ENCODE assay signal across 21 cellular contexts in the genomic region with DNA sequence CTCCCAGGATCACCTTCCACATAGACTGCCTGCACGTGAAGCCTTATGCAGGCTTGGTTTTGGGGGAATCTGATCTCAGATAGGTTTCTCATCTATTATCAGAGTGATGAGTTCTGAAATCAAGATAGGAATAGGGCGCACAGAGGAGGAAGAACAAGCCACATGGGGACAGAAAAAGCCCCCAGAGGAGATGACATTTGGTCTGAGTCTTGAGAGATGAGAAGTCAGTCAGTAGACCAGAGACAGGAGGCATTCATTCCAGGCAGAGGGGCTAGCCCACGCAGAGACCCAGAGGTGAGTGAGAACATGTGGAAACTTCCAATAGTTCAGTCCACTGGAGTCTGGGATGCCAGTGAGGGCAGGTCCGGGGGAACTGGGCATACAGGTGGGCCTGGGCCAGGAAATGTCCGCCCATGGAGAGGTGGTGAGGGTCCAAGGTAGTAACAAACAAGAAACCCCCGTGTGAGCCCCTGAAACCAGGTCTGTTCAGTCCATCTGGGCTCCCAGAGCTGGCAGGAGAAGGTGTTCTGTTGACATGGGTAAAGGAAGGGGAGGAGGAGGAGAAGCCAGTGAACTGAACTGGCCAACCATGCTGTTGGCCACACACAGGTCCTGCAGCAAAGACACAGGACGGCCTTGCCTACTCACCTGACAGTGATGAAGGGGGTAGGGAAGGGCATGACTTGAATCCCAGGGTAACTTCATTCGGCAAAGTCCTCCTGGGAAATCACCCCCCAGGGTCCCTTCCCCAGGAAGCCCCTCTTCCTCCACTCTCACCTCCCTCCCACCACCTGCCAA.
A peak's percentile ranks its signal among the peaks of the same experiment; 100 is the strongest.
DNase-seq lines count a peak whose midpoint lies in the region; ATAC-seq, FAIRE-seq and TF ChIP-seq lines count a peak whose summit lies in the region.
"Had no signal": no experiment of that assay in that cellular context is flagged by ENCODE, and none has a peak within 500 bp of the region (broad histone marks: within the 10 kb centered on the region; RNA-seq: fewer than 3 reads in every experiment).

No MANE protein-coding gene starts in this region.

- peak overlapping the region; percentile 71 for H3K27ac Mint-ChIP-seq in endothelial cell (ENCODE audit: unreplicated experiment)
- peak overlapping the region; percentile 74 for H3K27ac Mint-ChIP-seq in stimulated activated effector memory CD8-positive, alpha-beta T cell treated with anti-CD3 and anti-CD28 coated beads, Interleukin-12 subunit alpha, Interleukin-12 subunit beta, amount 100 ng/mL, for 72 hours

- TF ChIP-seq RAD21 in A549 (conservative IDR thresholded peaks at IDR 0.05 in 1 of 2, IDR thresholded peaks at IDR 0.05 in 1 of 2): no peak

- FAIRE-seq in A549 (lab: Jason Lieb, UNC): no peak

- H3K9me3 ChIP-seq in A549: no peaks in the 10 kb centered on the region
- no peaks in the 10 kb centered on the region for H3K9me3 ChIP-seq in HEK293 (ENCODE audit: control insufficient read depth, insufficient read depth, low read depth, low read length)
- H3K9me3 ChIP-seq: BLaER1 treated with 17β-estradiol and CSF1 and Interleukin-3, amounts not matched to agents 10 nM and 100 nM; Caco-2; Peyer's patch had no signal

- H3K4me1 Mint-ChIP-seq in endothelial cell (ENCODE audit: unreplicated experiment): peaks cover 52% of the 10 kb centered on the region
- peaks cover 50% of the 10 kb centered on the region for H3K4me1 Mint-ChIP-seq in stimulated activated effector memory CD8-positive, alpha-beta T cell treated with anti-CD3 and anti-CD28 coated beads, Interleukin-12 subunit alpha, Interleukin-12 subunit beta, amount 100 ng/mL, for 72 hours
- H3K4me1 Mint-ChIP-seq: CD4-positive, alpha-beta memory T cell; IgD-negative memory B cell had no signal

- no peak for TF ChIP-seq EP300 in A549 (IDR thresholded peaks at IDR 0.05)

- H3K4me3 ChIP-seq in A549 (no peak overlapping the region), HEK293 (ENCODE audit: low read depth, low read length) (no peak overlapping the region)
- H3K4me3 ChIP-seq: BLaER1 treated with 17β-estradiol and CSF1 and Interleukin-3, amounts not matched to agents 10 nM and 100 nM; Peyer's patch had no signal

- peaks cover 2% of the 10 kb centered on the region for H3K27me3 Mint-ChIP-seq in endothelial cell (ENCODE audit: unreplicated experiment)

- TF ChIP-seq POLR2A in A549 (IDR thresholded peaks at IDR 0.05; ENCODE audit: low read length): no peak

- peak overlapping the region; percentile 60; the same call in 2 of the 3 replicates for H3K4me2 ChIP-seq in A549
- H3K4me2 ChIP-seq: BLaER1 treated with 17β-estradiol and CSF1 and Interleukin-3, amounts not matched to agents 10 nM and 100 nM had no signal

- H3K4me3 Mint-ChIP-seq in endothelial cell (ENCODE audit: unreplicated experiment): no peak overlapping the region
- H3K4me3 Mint-ChIP-seq in stimulated activated effector memory CD8-positive, alpha-beta T cell treated with anti-CD3 and anti-CD28 coated beads, Interleukin-12 subunit alpha, Interleukin-12 subunit beta, amount 100 ng/mL, for 72 hours: no peak overlapping the region
- H3K4me3 Mint-ChIP-seq: IgD-negative memory B cell had no signal

- no peaks in the 10 kb centered on the region for H3K9me3 Mint-ChIP-seq in endothelial cell (ENCODE audit: unreplicated experiment)
- H3K9me3 Mint-ChIP-seq in stimulated activated effector memory CD8-positive, alpha-beta T cell treated with anti-CD3 and anti-CD28 coated beads, Interleukin-12 subunit alpha, Interleukin-12 subunit beta, amount 100 ng/mL, for 72 hours: no peaks in the 10 kb centered on the region
- H3K9me3 Mint-ChIP-seq: IgD-negative memory B cell had no signal

- H3K27ac ChIP-seq in A549 (peak overlapping the region; percentile 65 to 82), HEK293 (ENCODE audit: extremely low read depth, low read depth, low read length) (no peak overlapping the region)
- H3K27ac ChIP-seq: BLaER1 treated with 17β-estradiol and CSF1 and Interleukin-3, amounts not matched to agents 10 nM and 100 nM; Peyer's patch had no signal

- no peaks in the 10 kb centered on the region for H3K36me3 ChIP-seq in HEK293 (ENCODE audit: control insufficient read depth in 2 of 2, insufficient read depth in 1 of 2, low read length in 2 of 2)
- H3K36me3 ChIP-seq: BLaER1 treated with 17β-estradiol and CSF1 and Interleukin-3, amounts not matched to agents 10 nM and 100 nM; Peyer's patch had no signal

- DNase-seq in A549 (ENCODE audit: low read depth in 1 of 2, low spot score in 1 of 2) (no peak), endothelial cell (ENCODE audit: low spot score) (no peak), NCI-H1694 (lab: John Stamatoyannopoulos, UW) (no peak), amniotic stem cell (lab: John Stamatoyannopoulos, UW) (no peak), NCI-H1105 (lab: John Stamatoyannopoulos, UW) (no peak)
- DNase-seq in stimulated activated effector memory CD8-positive, alpha-beta T cell treated with anti-CD3 and anti-CD28 coated beads, Interleukin-12 subunit alpha, Interleukin-12 subunit beta, amount 100 ng/mL, for 72 hours (ENCODE audit: low spot score in 2 of 2): no peak
- DNase-seq: ACHN; Caco-2; CD4-positive, alpha-beta memory T cell; DMS 273 treated with DMSO at 0.1 percent for 48 hours; DMS79 treated with DMSO at 0.1 percent for 48 hours; NCI-H1105 treated with DMSO at 0.1 percent for 48 hours; NCI-H2081; NCI-H2171; NCI-H345; NCI-H524 treated with DMSO at 0.1 percent for 48 hours; NCI-H82 had no signal

- CTCF ChIA-PET in A549 (lab: Yijun Ruan, JAX): interaction anchor here (1.0 to 2.0 kb wide), 4 partner anchors 8 to 41 kb away, joined by 3 to 9 read pairs (median 4); no protein-coding TSS in a partner anchor
- CTCF ChIA-PET in HEK293 (lab: Yijun Ruan, JAX): interaction anchor here (0.7 to 1.1 kb wide), 3 partner anchors 19 to 127 kb away, joined by 3 to 8 read pairs (median 3); no protein-coding TSS in a partner anchor

- WGBS in A549 (ENCODE audit: missing lambda C conversion rate): 85% methylated on average over 8 of the region's 8 CpGs

- no peak for ATAC-seq in A549
- ATAC-seq in stimulated activated effector memory CD8-positive, alpha-beta T cell treated with anti-CD3 and anti-CD28 coated beads, Interleukin-12 subunit alpha, Interleukin-12 subunit beta, amount 100 ng/mL, for 72 hours: no peak

- POLR2A ChIA-PET in A549 (lab: Yijun Ruan, JAX) (no interaction called here), HEK293 (lab: Yijun Ruan, JAX) (no interaction called here)

- H3K4me1 ChIP-seq in A549 (peaks cover 24% of the 10 kb centered on the region), HEK293 (ENCODE audit: control insufficient read depth, insufficient read depth, low read length) (no peaks in the 10 kb centered on the region)
- H3K4me1 ChIP-seq: Peyer's patch had no signal

- H3K36me3 Mint-ChIP-seq in endothelial cell (ENCODE audit: low read depth, unreplicated experiment): peaks cover 4% of the 10 kb centered on the region
- H3K36me3 Mint-ChIP-seq in stimulated activated effector memory CD8-positive, alpha-beta T cell treated with anti-CD3 and anti-CD28 coated beads, Interleukin-12 subunit alpha, Interleukin-12 subunit beta, amount 100 ng/mL, for 72 hours: no peaks in the 10 kb centered on the region
- H3K36me3 Mint-ChIP-seq: CD4-positive, alpha-beta memory T cell; IgD-negative memory B cell had no signal

- TF ChIP-seq CTCF in A549 (IDR thresholded peaks at IDR 0.05) (no peak), HEK293 (tag by site-specific recombination; IDR thresholded peaks at IDR 0.05) (no peak), endothelial cell (IDR thresholded peaks at IDR 0.05; ENCODE audit: unreplicated experiment) (no peak)

TF ChIP-seq in A549, 52 proteins besides CTCF, POLR2A, EP300 and RAD21 (continues in another document):
- no peak for TF ChIP-seq FOXS1 (CRISPR knock-in tag; IDR thresholded peaks at IDR 0.05)
- TF ChIP-seq ZC3H11A (IDR thresholded peaks at IDR 0.05): no peak
- TF ChIP-seq HOXB13 (CRISPR knock-in tag; IDR thresholded peaks at IDR 0.05; ENCODE audit: low read depth): no peak
- TF ChIP-seq CBX8 (IDR thresholded peaks at IDR 0.05): no peak
- no peak for TF ChIP-seq ESRRA (IDR thresholded peaks at IDR 0.05; ENCODE audit: borderline replicate concordance, low read length)
- TF ChIP-seq TP53 (CRISPR knock-in tag; IDR thresholded peaks at IDR 0.05): no peak
- TF ChIP-seq FOSL2 (IDR thresholded peaks at IDR 0.05): no peak
- no peak for TF ChIP-seq FOSL2 (CRISPR knock-in tag; IDR thresholded peaks at IDR 0.05)
- no peak for TF ChIP-seq FOSB (CRISPR knock-in tag; IDR thresholded peaks at IDR 0.05)
- no peak for TF ChIP-seq JUNB (IDR thresholded peaks at IDR 0.05)
- no peak for TF ChIP-seq CBX2 (IDR thresholded peaks at IDR 0.05; ENCODE audit: borderline replicate concordance, low read depth)
- no peak for TF ChIP-seq MAZ (IDR thresholded peaks at IDR 0.05; ENCODE audit: borderline replicate concordance, low read depth, low read length)
- no peak for TF ChIP-seq EHMT2 (IDR thresholded peaks at IDR 0.05; ENCODE audit: low read depth)
- no peak for TF ChIP-seq MAFK (IDR thresholded peaks at IDR 0.05; ENCODE audit: partially characterized antibody)
- no peak for TF ChIP-seq RFX5 (IDR thresholded peaks at IDR 0.05)
- no peak for TF ChIP-seq SMC3 (IDR thresholded peaks at IDR 0.05)
- TF ChIP-seq RNF2 (IDR thresholded peaks at IDR 0.05; ENCODE audit: borderline replicate concordance, low read depth): no peak

TF ChIP-seq in HEK293, 187 proteins besides CTCF, POLR2A, EP300 and RAD21:
- TF ChIP-seq, protein P1, sequence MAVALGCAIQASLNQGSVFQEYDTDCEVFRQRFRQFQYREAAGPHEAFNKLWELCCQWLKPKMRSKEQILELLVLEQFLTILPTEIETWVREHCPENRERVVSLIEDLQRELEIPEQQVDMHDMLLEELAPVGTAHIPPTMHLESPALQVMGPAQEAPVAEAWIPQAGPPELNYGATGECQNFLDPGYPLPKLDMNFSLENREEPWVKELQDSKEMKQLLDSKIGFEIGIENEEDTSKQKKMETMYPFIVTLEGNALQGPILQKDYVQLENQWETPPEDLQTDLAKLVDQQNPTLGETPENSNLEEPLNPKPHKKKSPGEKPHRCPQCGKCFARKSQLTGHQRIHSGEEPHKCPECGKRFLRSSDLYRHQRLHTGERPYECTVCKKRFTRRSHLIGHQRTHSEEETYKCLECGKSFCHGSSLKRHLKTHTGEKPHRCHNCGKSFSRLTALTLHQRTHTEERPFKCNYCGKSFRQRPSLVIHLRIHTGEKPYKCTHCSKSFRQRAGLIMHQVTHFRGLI (tag by site-specific recombination; IDR thresholded peaks at IDR 0.05): peak; percentile 93
- no peak for TF ChIP-seq ZNF560 (tag by site-specific recombination; IDR thresholded peaks at IDR 0.05; ENCODE audit: borderline replicate concordance)
